Comparison of ENCODE assay signal across 8 cellular contexts in the genomic region with DNA sequence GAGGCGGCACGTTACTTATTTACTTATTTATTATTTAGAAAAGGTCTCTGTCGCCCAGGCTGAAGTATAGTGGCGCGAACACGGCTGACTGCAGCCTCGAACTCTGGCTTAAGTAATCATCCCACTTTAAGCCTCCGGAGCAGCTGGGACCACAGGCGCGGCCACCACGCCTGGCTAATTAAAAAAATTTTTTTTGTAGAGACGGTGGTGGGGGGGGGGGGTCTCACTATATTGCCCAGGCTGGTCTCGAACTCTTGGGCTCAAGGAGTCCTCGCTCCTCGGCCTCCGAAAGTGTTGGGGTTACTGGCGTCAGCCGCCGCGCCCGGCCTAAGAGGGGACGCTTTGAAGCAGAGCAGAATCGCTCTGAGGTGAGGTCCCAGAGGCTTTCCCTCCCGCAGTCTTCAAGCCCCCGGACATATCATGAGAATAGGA. TPM values are rescaled to one million over a fixed set of nuclear protein-coding genes. Genes with fewer than 3 reads are reported as not detected.
A peak's percentile ranks its signal among the peaks of the same experiment; 100 is the strongest.
DNase-seq lines count a peak whose midpoint lies in the region; ATAC-seq and TF ChIP-seq lines count a peak whose summit lies in the region.

No MANE protein-coding gene starts in this region.

- H3K9me3 ChIP-seq in ES-I3 (ENCODE audit: control insufficient read depth, insufficient read depth, low read length): no peaks in the 10 kb centered on the region
- no peaks in the 10 kb centered on the region for H3K9me3 ChIP-seq in OCI-LY3 (ENCODE audit: insufficient read depth, low read length)
- H3K9me3 ChIP-seq in esophagus squamous epithelium: no peaks in the 10 kb centered on the region

- H3K27me3 ChIP-seq in OCI-LY3 (ENCODE audit: low read depth, low read length) (peaks cover 20% of the 10 kb centered on the region), esophagus squamous epithelium (no peaks in the 10 kb centered on the region), rectal smooth muscle tissue (ENCODE audit: control insufficient read depth, insufficient read depth, low read length) (no peaks in the 10 kb centered on the region)

- peak overlapping the region; percentile 79 for H3K4me2 ChIP-seq in OCI-LY3 (ENCODE audit: low read length)

- H3K79me2 ChIP-seq in OCI-LY3 (ENCODE audit: low read length): peaks cover 16% of the 10 kb centered on the region

- H3K9ac ChIP-seq in ES-I3 (ENCODE audit: low read depth, low read length) (peak overlapping the region; percentile 96; the same call in 1 of the 2 replicates), OCI-LY3 (ENCODE audit: low read length) (peak overlapping the region; percentile 76), rectal smooth muscle tissue (ENCODE audit: low read length) (no peak overlapping the region)

- H3K4me3 ChIP-seq in OCI-LY3 (ENCODE audit: low read length): peak overlapping the region; percentile 90
- H3K4me3 ChIP-seq in esophagus squamous epithelium: peak overlapping the region; percentile 64 to 85 (median 78)
- H3K4me3 ChIP-seq in rectal smooth muscle tissue (ENCODE audit: low read length): peak overlapping the region; percentile 71

- 5 to 10% methylated on average over 15 to 22 of the region's 25 CpGs for WGBS in esophagus squamous epithelium, 2 donors

- H3K4me1 ChIP-seq in ES-I3 (ENCODE audit: insufficient read depth, low read length) (peaks cover 15% of the 10 kb centered on the region), OCI-LY3 (ENCODE audit: low read length) (peaks cover 26% of the 10 kb centered on the region), esophagus squamous epithelium (peaks cover 25 to 71% (median 52%) of the 10 kb centered on the region in 3 donors), rectal smooth muscle tissue (ENCODE audit: control insufficient read depth, insufficient read depth, low read length) (peaks cover 6% of the 10 kb centered on the region)

- H3K36me3 ChIP-seq in ES-I3 (ENCODE audit: insufficient read depth, low read length) (0 out of 2 replicates have a peak, but pooled peaks cover under 1% of the 10 kb centered on the region), OCI-LY3 (replicated peaks; ENCODE audit: low read depth, low read length) (no peaks in the 10 kb centered on the region), esophagus squamous epithelium (peaks cover 0 to 13% (median 0%) of the 10 kb centered on the region in 3 donors), rectal smooth muscle tissue (ENCODE audit: control insufficient read depth, insufficient read depth, low read length) (no peaks in the 10 kb centered on the region)

- no peaks in the 10 kb centered on the region for H4K20me1 ChIP-seq in OCI-LY3 (ENCODE audit: insufficient read depth, low read length)

- no peak for TF ChIP-seq CTCF in OCI-LY3 (IDR thresholded peaks at IDR 0.05; ENCODE audit: low read depth, low read length)
- TF ChIP-seq CTCF in esophagus squamous epithelium (IDR thresholded peaks at IDR 0.05): no peak

- intact Hi-C loops in esophagus squamous epithelium (cut with DNase I): loop anchor here (10.0 kb wide), 1 partner anchor 50 kb away; no protein-coding TSS in a partner anchor

- TF ChIP-seq POLR2A in esophagus squamous epithelium (IDR thresholded peaks at IDR 0.05): no peak

- ATAC-seq in GM21526 (IDR thresholded peaks at IDR 0.05; ENCODE audit: low FRiP score, unreplicated experiment): no peak
- no peak for ATAC-seq in GM21447 (IDR thresholded peaks at IDR 0.05; ENCODE audit: unreplicated experiment)

- DNase-seq in esophagus squamous epithelium (lab: John Stamatoyannopoulos, UW): no peak
- no peak for DNase-seq in effector CD4-positive, alpha-beta T cell
- DNase-seq in AML-193 (lab: John Stamatoyannopoulos, UW): no peak

- H3K27ac ChIP-seq in OCI-LY3 (ENCODE audit: low read length): no peak overlapping the region
- peak overlapping the region; percentile 95 to 98 (median 97) for H3K27ac ChIP-seq in esophagus squamous epithelium
- H3K27ac ChIP-seq in rectal smooth muscle tissue (ENCODE audit: low read depth, low read length): no peak overlapping the region

- peak overlapping the region; percentile 20; the same call in 1 of the 2 replicates for H2AFZ ChIP-seq in OCI-LY3 (ENCODE audit: low read depth, low read length)

RNA-seq across cellular contexts. Expression of gene FRAT2, which starts 0.7 kb away (rescaled TPM):
- 10 to 100 TPM; 16.6 to 29.4 (median 20.3) TPM for total RNA-seq in esophagus squamous epithelium

RNA-seq across cellular contexts. Expression of gene FRAT1, which starts 16.1 kb away (rescaled TPM):
- 1 to 10 TPM; 1.7 to 6.1 (median 3.9) TPM for total RNA-seq in esophagus squamous epithelium

RNA-seq across cellular contexts. Expression of gene ARHGAP19, which starts 42.8 kb away (rescaled TPM):
- total RNA-seq in esophagus squamous epithelium: 10 to 100 TPM in 1 of 4 donors, 1 to 10 TPM in 3; 3.7 to 15.4 (median 7.5) TPM

Comparison
In these comparisons a context has a peak if more than half of its experiments do, and no peak if none do; other contexts are left out.
1. H3K27ac ChIP-seq: peak in esophagus squamous epithelium (4 of 4); none in OCI-LY3 (single experiment) and rectal smooth muscle tissue (single experiment).
2. Peak in every context shown above with its lines, with median percentiles within 50 percentile points of each other: H3K4me3 ChIP-seq.